In the genomic region with DNA sequence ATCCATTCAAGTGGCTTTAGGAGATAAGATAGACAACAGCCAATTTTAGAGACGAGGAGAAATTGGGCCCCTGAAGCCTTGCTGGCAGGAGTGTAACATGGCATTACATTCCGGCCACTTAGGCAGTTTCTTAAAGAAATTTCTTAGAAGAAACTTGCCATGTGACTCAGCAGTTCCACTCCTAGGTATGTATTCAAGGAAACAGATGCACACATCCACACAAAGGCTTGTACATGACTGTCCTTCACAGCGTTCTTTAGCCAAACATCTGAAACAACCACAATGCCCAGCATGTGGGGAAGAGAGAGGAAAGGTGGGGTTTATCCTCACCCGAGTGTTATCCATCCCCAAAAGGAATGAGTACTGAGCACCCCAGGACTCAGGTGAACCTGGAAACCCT, we compare ENCODE assay signal across 19 cellular contexts.
DNase-seq lines count a peak whose midpoint lies in the region; ATAC-seq and TF ChIP-seq lines count a peak whose summit lies in the region.
"Had no signal": no experiment of that assay in that cellular context is flagged by ENCODE, and none has a peak within 500 bp of the region (broad histone marks: within the 10 kb centered on the region; RNA-seq: fewer than 3 reads in every experiment).

No MANE protein-coding gene starts in this region.

- peaks cover 31% of the 10 kb centered on the region for H3K79me2 ChIP-seq in Karpas-422 (ENCODE audit: low read length)

- TF ChIP-seq CTCF in CD8-positive, alpha-beta T cell (IDR thresholded peaks at IDR 0.05): no peak
- no peak for TF ChIP-seq CTCF in nephron (IDR thresholded peaks at IDR 0.05; ENCODE audit: unreplicated experiment in 3 of 3)

- CTCF ChIA-PET in CD8-positive, alpha-beta T cell (lab: Charles Lee): interaction anchor here (0.9 kb wide), 1 partner anchor 124 kb away, joined by 3 read pairs; no protein-coding TSS in a partner anchor

- no peak overlapping the region for H3K27ac ChIP-seq in CD8-positive, alpha-beta T cell (ENCODE audit: low read depth, low read length)
- no peak overlapping the region for H3K27ac ChIP-seq in Karpas-422 (ENCODE audit: low read length)
- H3K27ac ChIP-seq: esophagus muscularis mucosa, thyroid gland had no signal

- no peak overlapping the region for H3K4me3 ChIP-seq in CD8-positive, alpha-beta T cell (ENCODE audit: low read depth, low read length)
- H3K4me3 ChIP-seq in Karpas-422 (ENCODE audit: low read length): no peak overlapping the region
- H3K4me3 ChIP-seq: esophagus muscularis mucosa, lung, thyroid gland had no signal

- no peaks in the 10 kb centered on the region for H3K27me3 Mint-ChIP-seq in CD8-positive, alpha-beta T cell (ENCODE audit: low read depth)
- H3K27me3 Mint-ChIP-seq in IgD-negative memory B cell (no peaks in the 10 kb centered on the region), nephron (ENCODE audit: low read depth) (peaks cover 4% of the 10 kb centered on the region)
- H3K27me3 Mint-ChIP-seq: naive B cell had no signal

- no peaks in the 10 kb centered on the region for H4K20me1 ChIP-seq in Karpas-422 (ENCODE audit: insufficient read depth, low read depth, low read length)

- intact Hi-C loops in CD8-positive, alpha-beta T cell (cut with DNase I, micrococcal nuclease): no loop called here

- POLR2A ChIA-PET in CD8-positive, alpha-beta T cell (lab: Charles Lee): no interaction called here

- no peak overlapping the region for H2AFZ ChIP-seq in Karpas-422 (ENCODE audit: low read length)

- H3K36me3 ChIP-seq in CD8-positive, alpha-beta T cell (ENCODE audit: insufficient read depth, low read length): no peaks in the 10 kb centered on the region
- peaks cover 20% of the 10 kb centered on the region for H3K36me3 ChIP-seq in Karpas-422 (ENCODE audit: insufficient read depth, low read length)
- H3K36me3 ChIP-seq: esophagus muscularis mucosa, thyroid gland had no signal

- peaks cover 21% of the 10 kb centered on the region for H3K9me3 Mint-ChIP-seq in CD8-positive, alpha-beta T cell
- H3K9me3 Mint-ChIP-seq in IgD-negative memory B cell (peaks cover 3 to 10% (median 5%) of the 10 kb centered on the region in 3 donors), nephron (peaks cover 35% of the 10 kb centered on the region)

- H3K4me2 ChIP-seq in Karpas-422 (ENCODE audit: low read depth, low read length, poor library complexity, severe bottlenecking): no peak overlapping the region

- H3K4me1 ChIP-seq in CD8-positive, alpha-beta T cell (ENCODE audit: insufficient read depth, low read length): peaks cover 24% of the 10 kb centered on the region
- peaks cover 7% of the 10 kb centered on the region for H3K4me1 ChIP-seq in Karpas-422 (ENCODE audit: low read length)

- no peak for ATAC-seq in CD8-positive, alpha-beta T cell
- ATAC-seq in HG03159 (IDR thresholded peaks at IDR 0.05; ENCODE audit: unreplicated experiment) (no peak), GM21529 (IDR thresholded peaks at IDR 0.05; ENCODE audit: unreplicated experiment) (no peak), GM19452 (IDR thresholded peaks at IDR 0.05; ENCODE audit: unreplicated experiment) (no peak)
- ATAC-seq: SK-N-SH treated with all-trans-retinoic acid at 6 μM for 48 hours had no signal

- peaks cover 42% of the 10 kb centered on the region for H3K4me1 Mint-ChIP-seq in CD8-positive, alpha-beta T cell (ENCODE audit: low read depth)
- H3K4me1 Mint-ChIP-seq in IgD-negative memory B cell (peaks cover 31 to 36% (median 33%) of the 10 kb centered on the region in 3 donors), nephron (peaks cover 23% of the 10 kb centered on the region)

- peak overlapping the region; percentile 50 for H3K27ac Mint-ChIP-seq in CD8-positive, alpha-beta T cell
- H3K27ac Mint-ChIP-seq in IgD-negative memory B cell (peak overlapping the region in 2 of 3 donors; percentile 23 to 57), nephron (peak overlapping the region in 2 of 3 experiments; percentile 31 to 57)
- H3K27ac Mint-ChIP-seq: brain had no signal

- H3K36me3 Mint-ChIP-seq in CD8-positive, alpha-beta T cell: peaks cover 18% of the 10 kb centered on the region
- H3K36me3 Mint-ChIP-seq in IgD-negative memory B cell: peaks cover 4% of the 10 kb centered on the region
- H3K36me3 Mint-ChIP-seq in nephron (ENCODE audit: low read depth): peaks cover 25% of the 10 kb centered on the region

- no peaks in the 10 kb centered on the region for H3K27me3 ChIP-seq in CD8-positive, alpha-beta T cell (ENCODE audit: insufficient read depth, low read length)
- no peaks in the 10 kb centered on the region for H3K27me3 ChIP-seq in Karpas-422 (ENCODE audit: low read length)
- H3K27me3 ChIP-seq: esophagus muscularis mucosa, thyroid gland had no signal

- H3K4me3 Mint-ChIP-seq in CD8-positive, alpha-beta T cell: no peak overlapping the region
- H3K4me3 Mint-ChIP-seq in IgD-negative memory B cell (no peak overlapping the region), nephron (no peak overlapping the region)
- H3K4me3 Mint-ChIP-seq: brain had no signal

- no peak overlapping the region for H3K9ac ChIP-seq in Karpas-422 (ENCODE audit: low read length)

- H3K9me2 ChIP-seq in Karpas-422 (replicated peaks; ENCODE audit: insufficient read depth, low read length): no peaks in the 10 kb centered on the region

- DNase-seq in CD8-positive, alpha-beta T cell: no peak
- DNase-seq in amniotic epithelial cell (ENCODE audit: low read depth) (peak; percentile 26), Karpas-422 (no peak)
- DNase-seq: activated CD8-positive, alpha-beta memory T cell treated with anti-CD3 and anti-CD28 coated beads for 24 hours; activated naive CD4-positive, alpha-beta T cell; KG1; naive B cell; NCI-H1092 treated with DMSO at 0.1 percent for 48 hours; NCI-H774; thyroid gland had no signal

- peaks cover 4% of the 10 kb centered on the region for H3K9me3 ChIP-seq in CD8-positive, alpha-beta T cell (ENCODE audit: low read length)
- H3K9me3 ChIP-seq in Karpas-422 (ENCODE audit: low read length): no peaks in the 10 kb centered on the region
- H3K9me3 ChIP-seq: thyroid gland had no signal
